ENCODE assay signal across 1 cellular context in the genomic region with DNA sequence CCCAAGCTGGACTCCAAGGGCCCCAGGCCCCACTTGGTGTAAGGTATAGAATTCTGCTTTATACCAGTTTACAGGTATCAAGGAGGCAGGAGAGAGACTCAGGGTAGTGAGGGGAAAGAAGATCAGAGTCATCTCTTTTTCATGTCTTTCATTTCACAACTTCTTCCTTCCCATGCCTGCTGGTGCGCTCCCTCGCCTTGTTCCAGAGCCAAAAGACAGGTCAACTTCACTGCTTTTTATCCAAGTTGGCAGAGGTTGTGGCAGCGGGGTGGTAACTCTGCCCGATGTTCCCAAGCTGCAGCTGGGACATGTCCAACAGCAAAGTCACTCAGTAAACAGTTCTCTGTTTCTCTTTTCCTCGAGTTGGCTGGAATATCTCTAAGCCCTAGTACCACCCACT.
TF ChIP-seq lines count a peak whose summit lies in the region.

No MANE protein-coding gene starts in this region.

TF ChIP-seq in SK-N-SH treated with all-trans-retinoic acid at 6 μM for 48 hours, 23 proteins besides CTCF, POLR2A, EP300 and RAD21 (continued from another document):
- TF ChIP-seq SNAI2 (CRISPR knock-in tag; IDR thresholded peaks at IDR 0.05) (no peak), ARNTL (CRISPR knock-in tag; IDR thresholded peaks at IDR 0.05; ENCODE audit: borderline replicate concordance, low read depth) (no peak), BACH2 (CRISPR knock-in tag; IDR thresholded peaks at IDR 0.05; ENCODE audit: borderline replicate concordance) (no peak), CSRNP3 (CRISPR knock-in tag; IDR thresholded peaks at IDR 0.05) (no peak), TOX (CRISPR knock-in tag; IDR thresholded peaks at IDR 0.05; ENCODE audit: borderline replicate concordance) (no peak), PPARA (CRISPR knock-in tag; IDR thresholded peaks at IDR 0.05; ENCODE audit: borderline replicate concordance) (no peak), TCF4 (CRISPR knock-in tag; IDR thresholded peaks at IDR 0.05; ENCODE audit: borderline replicate concordance) (no peak), ESRRG (CRISPR knock-in tag; IDR thresholded peaks at IDR 0.05) (no peak), ZNF70 (CRISPR knock-in tag; IDR thresholded peaks at IDR 0.05) (no peak)
